8 cellular contexts compared by ENCODE assay signal in the genomic region with DNA sequence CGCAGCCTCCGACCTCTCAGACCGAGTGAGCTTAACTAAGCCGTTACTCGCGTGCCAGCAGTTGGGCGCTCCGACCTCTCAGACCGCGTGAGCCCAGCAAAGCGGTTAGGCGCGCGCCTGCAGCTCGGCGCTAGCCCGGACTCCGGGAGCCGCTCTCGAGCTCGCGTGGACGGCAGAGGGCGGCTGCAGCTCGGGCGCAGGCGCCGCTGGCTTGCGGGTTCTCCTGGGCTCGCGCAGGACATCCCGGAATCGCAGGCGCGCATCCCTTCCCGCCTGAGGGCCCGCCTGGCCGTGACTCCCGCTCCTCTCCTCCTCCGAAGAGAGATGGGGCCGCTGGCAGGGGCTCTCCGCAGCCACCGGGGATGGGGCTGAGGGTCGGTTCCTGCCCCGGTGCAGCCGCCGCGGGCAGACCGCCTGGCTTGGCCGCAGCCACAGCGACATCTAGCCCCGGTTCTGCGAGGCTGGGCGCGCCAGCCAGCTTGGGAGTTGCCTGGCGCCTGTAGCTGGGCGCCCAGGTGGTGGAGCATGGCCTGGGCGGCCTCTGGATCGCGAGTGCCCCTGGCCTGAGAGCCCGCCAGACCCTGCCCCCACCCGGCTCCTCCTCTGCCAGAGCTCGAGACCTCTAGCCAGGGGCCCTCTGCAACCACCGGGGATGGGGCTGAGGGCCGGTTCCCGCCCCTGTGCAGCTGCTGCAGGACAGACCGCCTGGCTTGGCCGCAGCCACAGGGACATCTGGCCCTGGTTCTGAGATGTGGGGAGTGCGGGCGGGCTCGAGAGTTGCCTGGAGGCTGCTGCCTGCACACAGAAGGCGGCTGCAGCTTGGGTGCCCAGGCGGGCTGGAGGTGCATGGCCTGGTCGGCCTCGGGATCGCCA.
A peak's percentile ranks its signal among the peaks of the same experiment; 100 is the strongest.
DNase-seq lines count a peak whose midpoint lies in the region; ATAC-seq and TF ChIP-seq lines count a peak whose summit lies in the region.
"Not testable (repeated sequence)": the region's sequence is repeated elsewhere in the genome, so short reads cannot be mapped to it uniquely, and the experiment has no call there.

No MANE protein-coding gene starts in this region.

- H3K4me2 ChIP-seq in osteoblast (ENCODE audit: insufficient read depth, low read length): peak overlapping the region; percentile 48

- H3K4me1 ChIP-seq in CD8-positive, alpha-beta memory T cell (ENCODE audit: insufficient read depth, low read length); iPS DF 6.9 (ENCODE audit: control insufficient read depth, insufficient read depth, low read length); osteoblast (ENCODE audit: insufficient read depth, low read length): not testable (repeated sequence)

- POLR2A ChIA-PET in CD8-positive, alpha-beta memory T cell (lab: Charles Lee): interaction anchor here (1.4 kb wide), 1 partner anchor 16 kb away, joined by 7 read pairs; no protein-coding TSS in a partner anchor

- not testable (repeated sequence) for H3K79me2 ChIP-seq in osteoblast (ENCODE audit: insufficient read depth, low read length)

- H3K27ac ChIP-seq in CD8-positive, alpha-beta memory T cell (ENCODE audit: low read depth, low read length); iPS DF 6.9 (ENCODE audit: low read length); osteoblast (ENCODE audit: low read depth, low read length): not testable (repeated sequence)

- H2AFZ ChIP-seq in osteoblast (ENCODE audit: low read length): not testable (repeated sequence)

- peak; percentile 89 to 91 for ATAC-seq in activated T-cell treated with anti-CD3 and anti-CD28 coated beads, Interleukin-2, amount 50 U/mL, for 4 hours

- H3K4me3 ChIP-seq in CD8-positive, alpha-beta memory T cell (ENCODE audit: low read length); osteoblast (ENCODE audit: insufficient read depth, low read length): not testable (repeated sequence)
- H3K4me3 ChIP-seq in iPS DF 6.9 (ENCODE audit: low read length): peak overlapping the region; percentile 53

- H3K9me3 ChIP-seq in CD8-positive, alpha-beta memory T cell (ENCODE audit: low read length); iPS DF 6.9 (ENCODE audit: control insufficient read depth, insufficient read depth, low read length); osteoblast (ENCODE audit: low read depth, low read length): not testable (repeated sequence)

- H3K27me3 ChIP-seq in CD8-positive, alpha-beta memory T cell (ENCODE audit: insufficient read depth, low read length, poor library complexity, severe bottlenecking): peaks cover 17% of the 10 kb centered on the region
- H3K27me3 ChIP-seq in iPS DF 6.9 (ENCODE audit: control insufficient read depth, insufficient read depth, low read length): not testable (repeated sequence)
- peaks cover 39% of the 10 kb centered on the region for H3K27me3 ChIP-seq in osteoblast (ENCODE audit: insufficient read depth, low read length)

- H4K20me1 ChIP-seq in osteoblast (ENCODE audit: insufficient read depth, low read length): not testable (repeated sequence)

- peak overlapping the region in 2 of 8 donors; percentile 7 to 49 for H3K27ac Mint-ChIP-seq in CD8-positive, alpha-beta memory T cell
- not testable (repeated sequence) for H3K27ac Mint-ChIP-seq in dendritic cell treated with granulocyte-macrophage colony-stimulating factor and Interleukin-4, amounts not matched to agents 40 ng/mL and 50 ng/mL, for 4 days

- peak; percentile 33 to 72 (median 59) for DNase-seq in CD8-positive, alpha-beta memory T cell
- DNase-seq in SHP77 (lab: John Stamatoyannopoulos, UW) (peak; percentile 42 to 54), osteoblast (ENCODE audit: insufficient read length, low spot score, missing footprints) (peak; percentile 85)
- peak; percentile 42 for DNase-seq in activated T-cell treated with anti-CD3 and anti-CD28 coated beads, Interleukin-2, amount 50 U/mL, for 4 hours
- not testable (repeated sequence) for DNase-seq in iPS DF 6.9 (ENCODE audit: low read depth, low spot score)
- DNase-seq in stimulated activated CD8-positive, alpha-beta memory T cell treated with anti-CD3 and anti-CD28 coated beads, Interleukin-7, amount 100 ng/mL, for 4 hours (ENCODE audit: low read depth in 2 of 2): peak; percentile 3 to 48

- CTCF ChIA-PET in CD8-positive, alpha-beta memory T cell (lab: Charles Lee): interaction anchor here (1.4 to 2.3 kb wide), 2 partner anchors 16 to 365 kb away, joined by 6 to 8 read pairs; no protein-coding TSS in a partner anchor

- H3K27me3 Mint-ChIP-seq in CD8-positive, alpha-beta memory T cell: peaks cover 29 to 43% of the 10 kb centered on the region in 2 donors
- peaks cover 41% of the 10 kb centered on the region for H3K27me3 Mint-ChIP-seq in activated T-cell treated with anti-CD3 and anti-CD28 coated beads, Interleukin-2, amount 50 U/mL, for 4 hours (ENCODE audit: low read depth)
- peaks cover 74% of the 10 kb centered on the region for H3K27me3 Mint-ChIP-seq in dendritic cell treated with granulocyte-macrophage colony-stimulating factor and Interleukin-4, amounts not matched to agents 40 ng/mL and 50 ng/mL, for 4 days

- H3K36me3 ChIP-seq in CD8-positive, alpha-beta memory T cell (ENCODE audit: insufficient read depth, low read length); iPS DF 6.9 (ENCODE audit: control insufficient read depth, insufficient read depth, low read length); osteoblast (ENCODE audit: insufficient read depth, low read length): not testable (repeated sequence)

- H3K9me3 Mint-ChIP-seq in CD8-positive, alpha-beta memory T cell; activated T-cell treated with anti-CD3 and anti-CD28 coated beads, Interleukin-2, amount 50 U/mL, for 4 hours; dendritic cell treated with granulocyte-macrophage colony-stimulating factor and Interleukin-4, amounts not matched to agents 40 ng/mL and 50 ng/mL, for 4 days: not testable (repeated sequence)

- peak; percentile 44 for TF ChIP-seq CTCF in LNCAP (IDR thresholded peaks at IDR 0.05)
- TF ChIP-seq CTCF in osteoblast (IDR thresholded peaks at IDR 0.05; ENCODE audit: extremely low read depth, low read depth, low read length): not testable (repeated sequence)

- H3K36me3 Mint-ChIP-seq in CD8-positive, alpha-beta memory T cell; activated T-cell treated with anti-CD3 and anti-CD28 coated beads, Interleukin-2, amount 50 U/mL, for 4 hours (ENCODE audit: insufficient read depth); dendritic cell treated with granulocyte-macrophage colony-stimulating factor and Interleukin-4, amounts not matched to agents 40 ng/mL and 50 ng/mL, for 4 days (ENCODE audit: low read depth): not testable (repeated sequence)

- WGBS in iPS DF 6.9 (ENCODE audit: insufficient coverage, insufficient read length): no CpG with 5 or more reads among the region's 76 CpGs

- peaks cover 6 to 10% (median 8%) of the 10 kb centered on the region in 3 donors for H3K4me1 Mint-ChIP-seq in CD8-positive, alpha-beta memory T cell
- not testable (repeated sequence) for H3K4me1 Mint-ChIP-seq in activated T-cell treated with anti-CD3 and anti-CD28 coated beads, Interleukin-2, amount 50 U/mL, for 4 hours (ENCODE audit: low read depth); dendritic cell treated with granulocyte-macrophage colony-stimulating factor and Interleukin-4, amounts not matched to agents 40 ng/mL and 50 ng/mL, for 4 days (ENCODE audit: low read depth)

- intact Hi-C loops in dendritic cell treated with granulocyte-macrophage colony-stimulating factor and Interleukin-4, amounts not matched to agents 40 ng/mL and 50 ng/mL, for 4 days (cut with micrococcal nuclease): not testable (repeated sequence)

- peak overlapping the region; percentile 70 to 92 (median 86) for H3K4me3 Mint-ChIP-seq in CD8-positive, alpha-beta memory T cell
- H3K4me3 Mint-ChIP-seq in activated T-cell treated with anti-CD3 and anti-CD28 coated beads, Interleukin-2, amount 50 U/mL, for 4 hours: peak overlapping the region; percentile 80
- peak overlapping the region; percentile 78 for H3K4me3 Mint-ChIP-seq in dendritic cell treated with granulocyte-macrophage colony-stimulating factor and Interleukin-4, amounts not matched to agents 40 ng/mL and 50 ng/mL, for 4 days
